14 cellular contexts compared by ENCODE assay signal in genomic region chr1:19495816-19496528, GRCh38. TPM values are rescaled to one million over a fixed set of nuclear protein-coding genes. Genes with fewer than 3 reads are reported as not detected.
DNase-seq lines count a peak whose midpoint lies in the region; ATAC-seq and TF ChIP-seq lines count a peak whose summit lies in the region.
"Had no signal": no experiment of that assay in that cellular context is flagged by ENCODE, and none has a peak within 500 bp of the region (broad histone marks: within the 10 kb centered on the region; RNA-seq: fewer than 3 reads in every experiment).

No MANE protein-coding gene starts in this region.

- no peaks in the 10 kb centered on the region for H3K79me2 ChIP-seq in Loucy (ENCODE audit: insufficient read depth, low read length)
- H3K79me2 ChIP-seq in osteoblast (ENCODE audit: insufficient read depth, low read length), result no peaks in the 10 kb centered on the region

- H3K9ac ChIP-seq in Loucy (ENCODE audit: low read depth, low read length, poor library complexity, severe bottlenecking), result no peak overlapping the region

- intact Hi-C loops in esophagus squamous epithelium (cut with DNase I), result no loop called here

- H3K4me1 ChIP-seq in Loucy (ENCODE audit: insufficient read depth, low read length, poor library complexity, severe bottlenecking) (peaks cover 15% of the 10 kb centered on the region), esophagus squamous epithelium (peaks cover 0 to 28% (median 7%) of the 10 kb centered on the region in 3 donors), osteoblast (ENCODE audit: insufficient read depth, low read length) (no peaks in the 10 kb centered on the region)

- WGBS in esophagus squamous epithelium, 2 donors, result 63 to 68% methylated on average over 2 to 3 of the region's 3 CpGs

- H3K4me2 ChIP-seq in Loucy (ENCODE audit: low read depth, low read length, poor library complexity, severe bottlenecking), result peak overlapping the region; percentile 21
- H3K4me2 ChIP-seq in osteoblast (ENCODE audit: insufficient read depth, low read length), result no peak overlapping the region

- H3K27me3 ChIP-seq in Loucy (ENCODE audit: insufficient read depth, low read length, poor library complexity, severe bottlenecking) (no peaks in the 10 kb centered on the region), esophagus squamous epithelium (no peaks in the 10 kb centered on the region), osteoblast (ENCODE audit: insufficient read depth, low read length) (no peaks in the 10 kb centered on the region)
- H3K27me3 ChIP-seq: tibial artery had no signal

- peak overlapping the region; percentile 21; the same call in 1 of the 2 replicates for H2AFZ ChIP-seq in Loucy (ENCODE audit: low read length)
- peak overlapping the region; percentile 35 for H2AFZ ChIP-seq in osteoblast (ENCODE audit: low read length)

- TF ChIP-seq POLR2A in esophagus squamous epithelium (IDR thresholded peaks at IDR 0.05), result no peak

- H4K20me1 ChIP-seq in Loucy (ENCODE audit: insufficient read depth, low read length, poor library complexity, severe bottlenecking), result no peaks in the 10 kb centered on the region
- H4K20me1 ChIP-seq in osteoblast (ENCODE audit: insufficient read depth, low read length), result no peaks in the 10 kb centered on the region

- no peaks in the 10 kb centered on the region for H3K9me2 ChIP-seq in Loucy (replicated peaks; ENCODE audit: low read depth, low read length)

- DNase-seq in AG20443 (ENCODE audit: low spot score) (peak; percentile 49), esophagus squamous epithelium (lab: John Stamatoyannopoulos, UW) (no peak), osteoblast (ENCODE audit: insufficient read length, low spot score, missing footprints) (no peak), retina (no peak)
- DNase-seq: activated effector memory CD4-positive, alpha-beta T cell treated with anti-CD3 and anti-CD28 coated beads, Interleukin-2, amount 50 U/mL, for 16 hours; CD4-positive, alpha-beta T cell; SHP77 treated with DMSO at 0.1 percent for 48 hours; stimulated activated CD4-positive, alpha-beta T cell treated with anti-CD3 and anti-CD28 coated beads, Interleukin-4, amount 100 ng/mL, for 4 hours; tibial artery; WERI-Rb-1 had no signal

- H3F3A ChIP-seq in Loucy (ENCODE audit: low read depth), result no peaks in the 10 kb centered on the region

- H3K4me3 ChIP-seq in Loucy (ENCODE audit: low read length, poor library complexity, severe bottlenecking) (no peak overlapping the region), esophagus squamous epithelium (no peak overlapping the region), osteoblast (ENCODE audit: insufficient read depth, low read length) (no peak overlapping the region)
- H3K4me3 ChIP-seq: tibial artery had no signal

- no peaks in the 10 kb centered on the region for H3K36me3 ChIP-seq in Loucy (ENCODE audit: insufficient read depth, low read length)
- no peaks in the 10 kb centered on the region for H3K36me3 ChIP-seq in esophagus squamous epithelium
- H3K36me3 ChIP-seq in osteoblast (ENCODE audit: insufficient read depth, low read length), result no peaks in the 10 kb centered on the region
- H3K36me3 ChIP-seq: tibial artery, WERI-Rb-1 had no signal

- H3K27ac ChIP-seq in esophagus squamous epithelium (peak overlapping the region in 3 of 4 donors; percentile 48 to 59 (median 59)), osteoblast (ENCODE audit: low read depth, low read length) (no peak overlapping the region)
- H3K27ac ChIP-seq: WERI-Rb-1 had no signal

- no peak for TF ChIP-seq CTCF in Loucy (conservative IDR thresholded peaks at IDR 0.05; ENCODE audit: low read length)
- TF ChIP-seq CTCF in esophagus squamous epithelium (IDR thresholded peaks at IDR 0.05), result no peak
- no peak for TF ChIP-seq CTCF in osteoblast (IDR thresholded peaks at IDR 0.05; ENCODE audit: extremely low read depth, low read depth, low read length)

- H3K9me3 ChIP-seq in Loucy (ENCODE audit: insufficient read depth, low read depth, low read length), result no peaks in the 10 kb centered on the region
- no peaks in the 10 kb centered on the region for H3K9me3 ChIP-seq in esophagus squamous epithelium
- no peaks in the 10 kb centered on the region for H3K9me3 ChIP-seq in osteoblast (ENCODE audit: low read depth, low read length)
- H3K9me3 ChIP-seq: tibial artery had no signal

- ATAC-seq in HG03354 (IDR thresholded peaks at IDR 0.05; ENCODE audit: poor library complexity, severe bottlenecking, unreplicated experiment) (no peak), GM21786 (IDR thresholded peaks at IDR 0.05; ENCODE audit: unreplicated experiment) (no peak), HG03108 (IDR thresholded peaks at IDR 0.05; ENCODE audit: unreplicated experiment) (no peak)

RNA-seq across cellular contexts. Expression of gene CAPZB, which starts 10.6 kb away (rescaled TPM):
- total RNA-seq in esophagus squamous epithelium (100 to 1,000 TPM in 3 of 4 donors, 10 to 100 TPM in 1; 89.4 to 146 (median 126) TPM), osteoblast (217 and 224 TPM in 2 replicates)
